ENCODE assay signal across 15 cellular contexts in genomic region chr12:6330999-6331714, GRCh38. TPM values are rescaled to one million over a fixed set of nuclear protein-coding genes. Genes with fewer than 3 reads are reported as not detected.
DNase-seq lines count a peak whose midpoint lies in the region; TF ChIP-seq lines count a peak whose summit lies in the region.
"Had no signal": no experiment of that assay in that cellular context is flagged by ENCODE, and none has a peak within 500 bp of the region (broad histone marks: within the 10 kb centered on the region; RNA-seq: fewer than 3 reads in every experiment).

No MANE protein-coding gene starts in this region.

- intact Hi-C loops in breast epithelium (cut with DNase I; ENCODE audit: low total_unique reads), result no loop called here

- peaks cover 74% of the 10 kb centered on the region for H3K4me1 ChIP-seq in ACC112 (ENCODE audit: control insufficient read depth, insufficient read depth, low read length, unreplicated experiment)
- peaks cover 45% of the 10 kb centered on the region for H3K4me1 ChIP-seq in GM23248 (ENCODE audit: insufficient read depth)
- H3K4me1 ChIP-seq in breast epithelium, result peaks cover 4 to 22% of the 10 kb centered on the region in 2 donors
- peaks cover 44 to 54% of the 10 kb centered on the region in 2 experiments for H3K4me1 ChIP-seq in neutrophil (ENCODE audit: control insufficient read depth in 1 of 2, insufficient read depth in 1 of 2, low read depth in 1 of 2, low read length in 1 of 2)

- H4K20me1 ChIP-seq in GM23248 (ENCODE audit: insufficient read depth), result 0 out of 2 replicates have a peak, but pooled peaks cover 3% of the 10 kb centered on the region

- H2AFZ ChIP-seq in ACC112 (ENCODE audit: low read length, unreplicated experiment), result no peak overlapping the region
- H2AFZ ChIP-seq in GM23248, result no peak overlapping the region

- H3K36me3 ChIP-seq in ACC112 (ENCODE audit: insufficient read depth, low read length) (peaks cover 47% of the 10 kb centered on the region), GM23248 (ENCODE audit: low read depth) (peaks cover 60% of the 10 kb centered on the region), breast epithelium (peaks cover 14% of the 10 kb centered on the region), neutrophil (peaks cover 92% of the 10 kb centered on the region)

- TF ChIP-seq POLR2A in breast epithelium (IDR thresholded peaks at IDR 0.05), result no peak

- no peaks in the 10 kb centered on the region for H3K9me3 Mint-ChIP-seq in progenitor cell of endocrine pancreas (ENCODE audit: low read depth)
- H3K9me3 Mint-ChIP-seq: memory B cell had no signal

- no peak overlapping the region for H3K4me3 Mint-ChIP-seq in progenitor cell of endocrine pancreas (ENCODE audit: low read depth)
- H3K4me3 Mint-ChIP-seq: memory B cell had no signal

- H3K9ac ChIP-seq in GM23248, result no peak overlapping the region

- H3K79me2 ChIP-seq in ACC112 (ENCODE audit: control insufficient read depth, insufficient read depth, low read length, unreplicated experiment) (peaks cover 58% of the 10 kb centered on the region), GM23248 (ENCODE audit: insufficient read depth) (peaks cover 71% of the 10 kb centered on the region)

- DNase-seq in GM23248 (no peak), breast epithelium (ENCODE audit: low spot score in 2 of 2) (no peak), progenitor cell of endocrine pancreas (ENCODE audit: low spot score, unreplicated experiment) (no peak), AML-193 (lab: John Stamatoyannopoulos, UW) (no peak)
- no peak for DNase-seq in activated effector memory CD4-positive, alpha-beta T cell treated with anti-CD3 and anti-CD28 coated beads, Interleukin-2, amount 50 U/mL, for 16 hours
- no peak for DNase-seq in stimulated activated CD4-positive, alpha-beta T cell treated with anti-CD3 and anti-CD28 coated beads, Interleukin-2, amount 100 ng/mL, for 24 hours
- DNase-seq: activated CD4-positive, CD25-positive, alpha-beta regulatory T cell treated with anti-CD3 and anti-CD28 coated beads, Interleukin-2, amount 50 U/mL, for 72 hours; effector memory CD4-positive, alpha-beta T cell; NCI-H1436; NCI-H748 treated with DMSO at 0.1 percent for 48 hours had no signal

- no peak overlapping the region for H3K4me2 ChIP-seq in GM23248 (ENCODE audit: unreplicated experiment)

- no peaks in the 10 kb centered on the region for H3K9me2 ChIP-seq in GM23248 (ENCODE audit: insufficient read depth)

- H3K27ac Mint-ChIP-seq in progenitor cell of endocrine pancreas, result no peak overlapping the region
- H3K27ac Mint-ChIP-seq: memory B cell had no signal

- H3K4me1 Mint-ChIP-seq in progenitor cell of endocrine pancreas (ENCODE audit: low read depth), result peaks cover 18% of the 10 kb centered on the region

- H3K27me3 ChIP-seq in ACC112 (ENCODE audit: insufficient read depth, low read length), result no peaks in the 10 kb centered on the region
- no peaks in the 10 kb centered on the region for H3K27me3 ChIP-seq in GM23248 (replicated peaks; ENCODE audit: insufficient read depth)
- no peaks in the 10 kb centered on the region for H3K27me3 ChIP-seq in breast epithelium
- no peaks in the 10 kb centered on the region for H3K27me3 ChIP-seq in neutrophil
- H3K27me3 ChIP-seq: adrenal gland had no signal

- H3K27ac ChIP-seq in ACC112 (ENCODE audit: low read depth, low read length), result peak overlapping the region; percentile 41
- H3K27ac ChIP-seq in GM23248, result peak overlapping the region; percentile 45
- peak overlapping the region; percentile 2 to 82 for H3K27ac ChIP-seq in breast epithelium
- peak overlapping the region; percentile 97 for H3K27ac ChIP-seq in neutrophil
- H3K27ac ChIP-seq: SK-N-MC had no signal

- peaks cover 35% of the 10 kb centered on the region for H3K36me3 Mint-ChIP-seq in progenitor cell of endocrine pancreas (ENCODE audit: insufficient read depth)
- H3K36me3 Mint-ChIP-seq: memory B cell had no signal

- no peak overlapping the region for H3K4me3 ChIP-seq in ACC112 (ENCODE audit: low read depth, low read length)
- H3K4me3 ChIP-seq in GM23248, result no peak overlapping the region
- H3K4me3 ChIP-seq in breast epithelium, result no peak overlapping the region
- no peak overlapping the region for H3K4me3 ChIP-seq in neutrophil (ENCODE audit: low read depth in 1 of 2, low read length in 1 of 2)
- H3K4me3 ChIP-seq: adrenal gland, SK-N-MC had no signal

- in situ Hi-C loops in GM23248 (cut with MboI), result no loop called here

- 66 to 68% methylated on average over 4 of the region's 4 CpGs for WGBS in GM23248 (ENCODE audit: low coverage in 1 of 2, low lambda C conversion rate in 2 of 2, missing lambda C conversion rate in 2 of 2), 2 experiments

- TF ChIP-seq CTCF in breast epithelium (IDR thresholded peaks at IDR 0.05) (no peak), neutrophil (IDR thresholded peaks at IDR 0.05) (no peak), progenitor cell of endocrine pancreas (IDR thresholded peaks at IDR 0.05; ENCODE audit: unreplicated experiment) (no peak)

- H3K27me3 Mint-ChIP-seq in progenitor cell of endocrine pancreas, result no peaks in the 10 kb centered on the region

- peaks cover 73% of the 10 kb centered on the region for H3F3A ChIP-seq in GM23248 (ENCODE audit: insufficient read depth)

- no peaks in the 10 kb centered on the region for H3K9me3 ChIP-seq in GM23248 (ENCODE audit: low read depth)
- H3K9me3 ChIP-seq in breast epithelium, result no peaks in the 10 kb centered on the region
- peaks cover 5% of the 10 kb centered on the region for H3K9me3 ChIP-seq in neutrophil
- H3K9me3 ChIP-seq: adrenal gland had no signal

RNA-seq across cellular contexts. Expression of gene TNFRSF1A, which starts 10.7 kb away (rescaled TPM):
- 247 and 343 TPM in 2 replicates for total RNA-seq in GM23248 (2014; rRNA removed; shearing (Covaris generic))
- polyA plus RNA-seq in GM23248 (2016; fragmentation: Nextera tagmentation; extraction: Ambion mirVana), result 183 and 197 TPM in 2 replicates
- 100 to 1,000 TPM; 232 to 256 (median 238) TPM for total RNA-seq in breast epithelium
- 67.5 and 68.8 TPM in 2 replicates for total RNA-seq in progenitor cell of endocrine pancreas

RNA-seq across cellular contexts. Expression of gene PLEKHG6, which starts 20.7 kb away (rescaled TPM):
- total RNA-seq in GM23248 (2014; rRNA removed; shearing (Covaris generic)), result not detected in 2 replicates
- 0.30 TPM in 1 of 2 replicates, not detected in the other for polyA plus RNA-seq in GM23248 (2016; fragmentation: Nextera tagmentation; extraction: Ambion mirVana)
- total RNA-seq in breast epithelium, result 10 to 100 TPM; 11.9 to 43.6 (median 42.4) TPM
- total RNA-seq in progenitor cell of endocrine pancreas, result 40.5 and 44.0 TPM in 2 replicates

RNA-seq across cellular contexts. Expression of gene SCNN1A, which starts 44.2 kb away (rescaled TPM):
- 0.76 TPM in 1 of 2 replicates, not detected in the other for total RNA-seq in GM23248 (2014; rRNA removed; shearing (Covaris generic))
- polyA plus RNA-seq in GM23248 (2016; fragmentation: Nextera tagmentation; extraction: Ambion mirVana), result 0.25 and 0.59 TPM in 2 replicates
- total RNA-seq in breast epithelium (100 to 1,000 TPM in 1 of 3 donors, 10 to 100 TPM in 1, 1 to 10 TPM in 1; 1.3 to 175 (median 93.7) TPM), progenitor cell of endocrine pancreas (14.3 and 23.1 TPM in 2 replicates)

RNA-seq across cellular contexts. Expression of gene LTBR, which starts 52.8 kb away (rescaled TPM):
- 147 TPM in 2 replicates for total RNA-seq in GM23248 (2014; rRNA removed; shearing (Covaris generic))
- polyA plus RNA-seq in GM23248 (2016; fragmentation: Nextera tagmentation; extraction: Ambion mirVana), result 113 and 117 TPM in 2 replicates
- 100 to 1,000 TPM in 2 of 3 donors, 10 to 100 TPM in 1; 90.1 to 115 (median 108) TPM for total RNA-seq in breast epithelium
- total RNA-seq in progenitor cell of endocrine pancreas, result 17.8 and 18.3 TPM in 2 replicates

Comparison
In these comparisons a context has a peak if more than half of its experiments do, and no peak if none do; other contexts are left out.
1. H3K27ac ChIP-seq: peak in every context shown above with its lines; median percentile 97 in neutrophil; 45 in GM23248; 42 in breast epithelium; 41 in ACC112.
2. RNA of gene PLEKHG6, which starts 20.7 kb away (total RNA-seq): 11.9 to 43.6 TPM in breast epithelium and 40.5 to 44.0 TPM in progenitor cell of endocrine pancreas; not detected in GM23248; every median in the first group is over 10 times any median in the second.